Comparison of ENCODE assay signal across 32 cellular contexts in the genomic region with DNA sequence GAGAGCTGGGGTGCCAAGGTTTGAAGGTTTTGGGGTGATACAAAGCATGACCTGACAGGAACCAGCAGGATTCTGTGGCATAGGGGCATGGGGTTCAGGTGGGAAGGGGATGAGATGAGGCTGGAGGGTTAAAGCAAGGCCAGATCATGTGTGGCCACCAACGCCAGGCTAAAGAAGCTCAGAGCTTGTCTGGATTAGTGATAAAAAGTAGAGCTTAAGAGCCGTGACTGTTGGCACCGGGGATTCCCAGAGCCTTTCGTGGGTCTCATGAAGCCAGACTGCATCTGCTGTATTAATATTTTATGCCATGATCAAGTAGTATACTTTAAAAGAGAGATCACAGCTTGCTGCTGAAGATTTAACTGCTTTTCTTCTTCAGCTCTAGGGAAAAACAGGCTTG.
"Had no signal": no experiment of that assay in that cellular context is flagged by ENCODE, and none has a peak within 500 bp of the region (broad histone marks: within the 10 kb centered on the region; RNA-seq: fewer than 3 reads in every experiment).

No MANE protein-coding gene starts in this region.

- H3K4me3 ChIP-seq: coronary artery, esophagus muscularis mucosa, gastrocnemius medialis, heart left ventricle had no signal

- H3K27me3 ChIP-seq: brain microvascular endothelial cell, esophagus muscularis mucosa, foreskin keratinocyte, gastrocnemius medialis, heart left ventricle had no signal

- H3K36me3 ChIP-seq: brain microvascular endothelial cell, esophagus muscularis mucosa, gastrocnemius medialis, heart left ventricle had no signal

- H3K9me3 Mint-ChIP-seq: activated CD4-positive, alpha-beta memory T cell treated with anti-CD3 and anti-CD28 coated beads, Interleukin-2, amount 10 ng/mL, durations not matched to agents 7 days and 5 days; activated CD4-positive, alpha-beta T cell treated with anti-CD3 and anti-CD28 coated beads, Interleukin-2, amount 10 ng/mL, durations not matched to agents 24 days and 14 days; activated T-cell treated with anti-CD3 and anti-CD28 coated beads, Interleukin-2, amount 50 U/mL, for 24 hours; activated T-helper 17 cell treated with anti-CD3 and anti-CD28 coated beads, Interleukin-2, amount 50 U/mL, for 72 hours; central memory CD8-positive, alpha-beta T cell; dendritic cell treated with granulocyte-macrophage colony-stimulating factor and Interleukin-4, amounts not matched to agents 40 ng/mL and 50 ng/mL, for 4 days; effector memory CD8-positive, alpha-beta T cell; T-helper 2 cell treated with Interferon-gamma antibody and Interleukin-4, amounts not matched to agents 5 μg/mL and 100 μg/mL, for 36 hours had no signal

- DNase-seq: activated CD4-positive, alpha-beta memory T cell treated with anti-CD3 and anti-CD28 coated beads, Interleukin-2, amount 10 ng/mL, durations not matched to agents 7 days and 5 days; activated CD4-positive, alpha-beta T cell treated with anti-CD3 and anti-CD28 coated beads for 36 hours; activated CD4-positive, alpha-beta T cell treated with anti-CD3 and anti-CD28 coated beads, Interleukin-2, amount 10 ng/mL, durations not matched to agents 24 days and 14 days; activated CD4-positive, CD25-positive, alpha-beta regulatory T cell; activated CD4-positive, CD25-positive, alpha-beta regulatory T cell treated with anti-CD3 and anti-CD28 coated beads, Interleukin-2, amount 50 U/mL, for 72 hours; activated CD8-positive, alpha-beta memory T cell treated with anti-CD3 and anti-CD28 coated beads, Interleukin-2, amount 50 U/mL, for 48 hours; activated effector memory CD4-positive, alpha-beta T cell treated with Interleukin-2 at 50 U/mL for 16 hours; activated gamma-delta T cell treated with Interleukin-2 at 50 U/mL for 16 hours; activated naive CD4-positive, alpha-beta T cell treated with anti-CD3 and anti-CD28 coated beads, Interleukin-2, amount 50 U/mL, for 16 hours; activated naive CD4-positive, alpha-beta T cell treated with Interleukin-2 at 50 U/mL for 16 hours; activated T-cell treated with anti-CD3 and anti-CD28 coated beads for 4 hours; activated T-cell treated with anti-CD3 and anti-CD28 coated beads, Interleukin-2, amount 50 U/mL, for 24 hours; amniotic stem cell; anterior cingulate cortex; brain microvascular endothelial cell; effector CD4-positive, alpha-beta T cell; effector memory CD8-positive, alpha-beta T cell; erythroblast; foreskin keratinocyte; gastrocnemius medialis; glutamatergic neuron; heart left ventricle; T-helper 1 cell; T-helper 17 cell; T1000 had no signal

- H3K9me3 ChIP-seq: esophagus muscularis mucosa, gastrocnemius medialis, heart left ventricle had no signal

- H3K4me3 Mint-ChIP-seq: activated CD4-positive, alpha-beta memory T cell treated with anti-CD3 and anti-CD28 coated beads, Interleukin-2, amount 10 ng/mL, durations not matched to agents 7 days and 5 days; activated CD4-positive, alpha-beta T cell treated with anti-CD3 and anti-CD28 coated beads for 36 hours; activated CD4-positive, alpha-beta T cell treated with anti-CD3 and anti-CD28 coated beads, Interleukin-2, amount 10 ng/mL, durations not matched to agents 24 days and 14 days; activated naive CD8-positive, alpha-beta T cell; activated T-cell treated with anti-CD3 and anti-CD28 coated beads, Interleukin-2, amount 50 U/mL, for 24 hours; activated T-helper 17 cell treated with anti-CD3 and anti-CD28 coated beads, Interleukin-2, amount 50 U/mL, for 72 hours; central memory CD8-positive, alpha-beta T cell; dendritic cell treated with granulocyte-macrophage colony-stimulating factor and Interleukin-4, amounts not matched to agents 40 ng/mL and 50 ng/mL, for 4 days; effector memory CD8-positive, alpha-beta T cell; T-helper 17 cell; T-helper 2 cell treated with Interferon-gamma antibody and Interleukin-4, amounts not matched to agents 5 μg/mL and 100 μg/mL, for 36 hours had no signal

- H3K27me3 Mint-ChIP-seq: activated CD4-positive, alpha-beta memory T cell treated with anti-CD3 and anti-CD28 coated beads, Interleukin-2, amount 10 ng/mL, durations not matched to agents 7 days and 5 days; activated T-cell treated with anti-CD3 and anti-CD28 coated beads, Interleukin-2, amount 50 U/mL, for 24 hours; effector memory CD8-positive, alpha-beta T cell had no signal

- H3K27ac ChIP-seq: brain microvascular endothelial cell, coronary artery, esophagus muscularis mucosa, foreskin keratinocyte, gastrocnemius medialis, heart left ventricle had no signal

- H3K27ac Mint-ChIP-seq: activated CD4-positive, alpha-beta memory T cell treated with anti-CD3 and anti-CD28 coated beads, Interleukin-2, amount 10 ng/mL, durations not matched to agents 7 days and 5 days; activated CD4-positive, alpha-beta T cell treated with anti-CD3 and anti-CD28 coated beads for 36 hours; activated CD4-positive, alpha-beta T cell treated with anti-CD3 and anti-CD28 coated beads, Interleukin-2, amount 10 ng/mL, durations not matched to agents 24 days and 14 days; activated naive CD8-positive, alpha-beta T cell; activated T-cell treated with anti-CD3 and anti-CD28 coated beads, Interleukin-2, amount 50 U/mL, for 24 hours; activated T-helper 17 cell treated with anti-CD3 and anti-CD28 coated beads, Interleukin-2, amount 50 U/mL, for 72 hours; dendritic cell treated with granulocyte-macrophage colony-stimulating factor and Interleukin-4, amounts not matched to agents 40 ng/mL and 50 ng/mL, for 4 days; effector memory CD8-positive, alpha-beta T cell; T-helper 17 cell; T-helper 2 cell treated with Interferon-gamma antibody and Interleukin-4, amounts not matched to agents 5 μg/mL and 100 μg/mL, for 36 hours had no signal

- ATAC-seq: activated CD4-positive, alpha-beta T cell treated with anti-CD3 and anti-CD28 coated beads for 36 hours; activated T-helper 17 cell treated with anti-CD3 and anti-CD28 coated beads, Interleukin-2, amount 50 U/mL, for 72 hours; effector memory CD8-positive, alpha-beta T cell; foreskin keratinocyte; gastrocnemius medialis; heart left ventricle; T-helper 17 cell had no signal

- H3K4me1 Mint-ChIP-seq: activated CD4-positive, alpha-beta memory T cell treated with anti-CD3 and anti-CD28 coated beads, Interleukin-2, amount 10 ng/mL, durations not matched to agents 7 days and 5 days; activated CD4-positive, alpha-beta T cell treated with anti-CD3 and anti-CD28 coated beads for 36 hours; activated CD4-positive, alpha-beta T cell treated with anti-CD3 and anti-CD28 coated beads, Interleukin-2, amount 10 ng/mL, durations not matched to agents 24 days and 14 days; activated T-helper 17 cell treated with anti-CD3 and anti-CD28 coated beads, Interleukin-2, amount 50 U/mL, for 72 hours; central memory CD8-positive, alpha-beta T cell had no signal
